Comparison of ENCODE assay signal across 1 cellular context in genomic region chr17:82212331-82213250, GRCh38.
TF ChIP-seq lines count a peak whose summit lies in the region.

Gene CCDC57, minus strand, starts transcription at chr17:82212842. Its CDS starts 10,898 bp downstream, at chr17:82201944.

TF ChIP-seq in K562, 482 proteins besides CTCF, POLR2A, EP300 and RAD21 (continued from another document and continues in another):
- TF ChIP-seq FIP1L1 (IDR thresholded peaks at IDR 0.05; ENCODE audit: low read depth, low read length, poor library complexity, severe bottlenecking): peak; percentile 69
- TF ChIP-seq FOXA1 (IDR thresholded peaks at IDR 0.05; ENCODE audit: borderline replicate concordance): no peak
- no peak for TF ChIP-seq NCOA2 (IDR thresholded peaks at IDR 0.05; ENCODE audit: partially characterized antibody in 2 of 2)
- no peak for TF ChIP-seq RFX7 (CRISPR knock-in tag; IDR thresholded peaks at IDR 0.05)
- peak; percentile 17; the same call in 1 of the 2 replicates for TF ChIP-seq ZNF76 (CRISPR knock-in tag; IDR thresholded peaks at IDR 0.05; ENCODE audit: borderline replicate concordance)
- no peak for TF ChIP-seq SMAD3 (CRISPR knock-in tag; conservative IDR thresholded peaks at IDR 0.05)
- TF ChIP-seq SAP30 (IDR thresholded peaks at IDR 0.05; ENCODE audit: borderline replicate concordance, insufficient read depth, low read depth, low read length, poor library complexity, severe bottlenecking): peak; percentile 86
- TF ChIP-seq, protein P1, sequence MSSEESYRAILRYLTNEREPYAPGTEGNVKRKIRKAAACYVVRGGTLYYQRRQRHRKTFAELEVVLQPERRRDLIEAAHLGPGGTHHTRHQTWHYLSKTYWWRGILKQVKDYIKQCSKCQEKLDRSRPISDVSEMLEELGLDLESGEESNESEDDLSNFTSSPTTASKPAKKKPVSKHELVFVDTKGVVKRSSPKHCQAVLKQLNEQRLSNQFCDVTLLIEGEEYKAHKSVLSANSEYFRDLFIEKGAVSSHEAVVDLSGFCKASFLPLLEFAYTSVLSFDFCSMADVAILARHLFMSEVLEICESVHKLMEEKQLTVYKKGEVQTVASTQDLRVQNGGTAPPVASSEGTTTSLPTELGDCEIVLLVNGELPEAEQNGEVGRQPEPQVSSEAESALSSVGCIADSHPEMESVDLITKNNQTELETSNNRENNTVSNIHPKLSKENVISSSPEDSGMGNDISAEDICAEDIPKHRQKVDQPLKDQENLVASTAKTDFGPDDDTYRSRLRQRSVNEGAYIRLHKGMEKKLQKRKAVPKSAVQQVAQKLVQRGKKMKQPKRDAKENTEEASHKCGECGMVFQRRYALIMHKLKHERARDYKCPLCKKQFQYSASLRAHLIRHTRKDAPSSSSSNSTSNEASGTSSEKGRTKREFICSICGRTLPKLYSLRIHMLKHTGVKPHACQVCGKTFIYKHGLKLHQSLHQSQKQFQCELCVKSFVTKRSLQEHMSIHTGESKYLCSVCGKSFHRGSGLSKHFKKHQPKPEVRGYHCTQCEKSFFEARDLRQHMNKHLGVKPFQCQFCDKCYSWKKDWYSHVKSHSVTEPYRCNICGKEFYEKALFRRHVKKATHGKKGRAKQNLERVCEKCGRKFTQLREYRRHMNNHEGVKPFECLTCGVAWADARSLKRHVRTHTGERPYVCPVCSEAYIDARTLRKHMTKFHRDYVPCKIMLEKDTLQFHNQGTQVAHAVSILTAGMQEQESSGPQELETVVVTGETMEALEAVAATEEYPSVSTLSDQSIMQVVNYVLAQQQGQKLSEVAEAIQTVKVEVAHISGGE (CRISPR knock-in tag; IDR thresholded peaks at IDR 0.05): peak; percentile 98 to 100 (median 99)
- TF ChIP-seq FOSL1 (tag; conservative IDR thresholded peaks at IDR 0.05): peak; percentile 42; the same call in 1 of the 2 replicates
- TF ChIP-seq E4F1 (CRISPR knock-in tag; IDR thresholded peaks at IDR 0.05; ENCODE audit: borderline replicate concordance): no peak
- peak; percentile 47; the same call in 1 of the 2 replicates for TF ChIP-seq EP400 (IDR thresholded peaks at IDR 0.05)
- TF ChIP-seq NR1H2 (CRISPR knock-in tag; IDR thresholded peaks at IDR 0.05): 0 out of 2 replicates have a peak, but pooled peaks have one; percentile 46
- TF ChIP-seq ZFX (CRISPR knock-in tag; IDR thresholded peaks at IDR 0.05): peak; percentile 59
- TF ChIP-seq CXXC5 (CRISPR knock-in tag; IDR thresholded peaks at IDR 0.05): peak; percentile 89
- TF ChIP-seq ETV5 (CRISPR knock-in tag; IDR thresholded peaks at IDR 0.05; ENCODE audit: low read depth): peak; percentile 59; the same call in 1 of the 2 replicates
- 0 out of 2 replicates have a peak, but pooled peaks have one; percentile 20 for TF ChIP-seq ARID3A (IDR thresholded peaks at IDR 0.05; ENCODE audit: borderline replicate concordance, low read depth, low read length)
- TF ChIP-seq ZNF740 (CRISPR knock-in tag; IDR thresholded peaks at IDR 0.05): peak; percentile 86
- peak in 1 of 2 experiments; percentile 24; a peak in 1 of 4 replicates for TF ChIP-seq ZNF740 (tag; IDR thresholded peaks at IDR 0.05)
- TF ChIP-seq CEBPG (CRISPR knock-in tag; IDR thresholded peaks at IDR 0.05): no peak
- TF ChIP-seq CEBPG (tag; conservative IDR thresholded peaks at IDR 0.05 in 1 of 2, IDR thresholded peaks at IDR 0.05 in 1 of 2): no peak
- peak; percentile 75 for TF ChIP-seq PCBP1 (IDR thresholded peaks at IDR 0.05; ENCODE audit: low read depth, low read length, poor library complexity, severe bottlenecking)
- TF ChIP-seq HCFC1 (IDR thresholded peaks at IDR 0.05; ENCODE audit: low read depth, low read length): peak; percentile 84
- TF ChIP-seq CREM (IDR thresholded peaks at IDR 0.05; ENCODE audit: low read depth): peak; percentile 61; the same call in 1 of the 2 replicates
- TF ChIP-seq ZNF766 (CRISPR knock-in tag; conservative IDR thresholded peaks at IDR 0.05): peak; percentile 55
- TF ChIP-seq ARID4B (CRISPR knock-in tag; IDR thresholded peaks at IDR 0.05): peak; percentile 95; the same call in 1 of the 2 replicates
- TF ChIP-seq HNRNPLL (IDR thresholded peaks at IDR 0.05; ENCODE audit: low read depth, low read length, poor library complexity, severe bottlenecking): peak; percentile 96
- TF ChIP-seq, protein P2, sequence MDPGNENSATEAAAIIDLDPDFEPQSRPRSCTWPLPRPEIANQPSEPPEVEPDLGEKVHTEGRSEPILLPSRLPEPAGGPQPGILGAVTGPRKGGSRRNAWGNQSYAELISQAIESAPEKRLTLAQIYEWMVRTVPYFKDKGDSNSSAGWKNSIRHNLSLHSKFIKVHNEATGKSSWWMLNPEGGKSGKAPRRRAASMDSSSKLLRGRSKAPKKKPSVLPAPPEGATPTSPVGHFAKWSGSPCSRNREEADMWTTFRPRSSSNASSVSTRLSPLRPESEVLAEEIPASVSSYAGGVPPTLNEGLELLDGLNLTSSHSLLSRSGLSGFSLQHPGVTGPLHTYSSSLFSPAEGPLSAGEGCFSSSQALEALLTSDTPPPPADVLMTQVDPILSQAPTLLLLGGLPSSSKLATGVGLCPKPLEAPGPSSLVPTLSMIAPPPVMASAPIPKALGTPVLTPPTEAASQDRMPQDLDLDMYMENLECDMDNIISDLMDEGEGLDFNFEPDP (CRISPR knock-in tag; IDR thresholded peaks at IDR 0.05): 0 out of 2 replicates have a peak, but pooled peaks have one; percentile 32
- no peak for TF ChIP-seq TRIM28 (IDR thresholded peaks at IDR 0.05)
- peak; percentile 92 for TF ChIP-seq TAF1 (IDR thresholded peaks at IDR 0.05; ENCODE audit: control insufficient read depth, extremely low read depth, insufficient read depth, low read length, severe bottlenecking)
- TF ChIP-seq MYNN (IDR thresholded peaks at IDR 0.05): peak; percentile 55; the same call in 1 of the 2 replicates
- no peak for TF ChIP-seq MYNN (CRISPR knock-in tag; IDR thresholded peaks at IDR 0.05)
- TF ChIP-seq CTBP1 (IDR thresholded peaks at IDR 0.05; ENCODE audit: borderline replicate concordance): peak; percentile 91
- TF ChIP-seq MAFG (tag; conservative IDR thresholded peaks at IDR 0.05): no peak
- TF ChIP-seq SOX6 (IDR thresholded peaks at IDR 0.05): 0 out of 2 replicates have a peak, but pooled peaks have one; percentile 42
- TF ChIP-seq FOXJ3 (CRISPR knock-in tag; IDR thresholded peaks at IDR 0.05): no peak
- TF ChIP-seq BMI1 (IDR thresholded peaks at IDR 0.05; ENCODE audit: low read length): peak; percentile 79
- no peak for TF ChIP-seq MTA1 (IDR thresholded peaks at IDR 0.05; ENCODE audit: borderline replicate concordance)
- TF ChIP-seq TRIM24 (IDR thresholded peaks at IDR 0.05): peak in 1 of 2 experiments; percentile 92; a peak in 2 of 4 replicates
- peak; percentile 64 for TF ChIP-seq FUS (optimal IDR thresholded peaks at IDR 0.05; ENCODE audit: low read depth, low read length)
- TF ChIP-seq REST (CRISPR knock-in tag; IDR thresholded peaks at IDR 0.05; ENCODE audit: low read depth): peak; percentile 61; the same call in 1 of the 2 replicates
- TF ChIP-seq ZNF384 (IDR thresholded peaks at IDR 0.05; ENCODE audit: low read depth, low read length): peak; percentile 84
- TF ChIP-seq GTF2A2 (tag; IDR thresholded peaks at IDR 0.05): peak; percentile 63; the same call in 1 of the 2 replicates
- TF ChIP-seq GABPA (tag; conservative IDR thresholded peaks at IDR 0.05; ENCODE audit: low read depth): peak; percentile 97
- TF ChIP-seq ZNF140 (CRISPR knock-in tag; IDR thresholded peaks at IDR 0.05): no peak
